ENCODE assay signal across 12 cellular contexts in the genomic region with DNA sequence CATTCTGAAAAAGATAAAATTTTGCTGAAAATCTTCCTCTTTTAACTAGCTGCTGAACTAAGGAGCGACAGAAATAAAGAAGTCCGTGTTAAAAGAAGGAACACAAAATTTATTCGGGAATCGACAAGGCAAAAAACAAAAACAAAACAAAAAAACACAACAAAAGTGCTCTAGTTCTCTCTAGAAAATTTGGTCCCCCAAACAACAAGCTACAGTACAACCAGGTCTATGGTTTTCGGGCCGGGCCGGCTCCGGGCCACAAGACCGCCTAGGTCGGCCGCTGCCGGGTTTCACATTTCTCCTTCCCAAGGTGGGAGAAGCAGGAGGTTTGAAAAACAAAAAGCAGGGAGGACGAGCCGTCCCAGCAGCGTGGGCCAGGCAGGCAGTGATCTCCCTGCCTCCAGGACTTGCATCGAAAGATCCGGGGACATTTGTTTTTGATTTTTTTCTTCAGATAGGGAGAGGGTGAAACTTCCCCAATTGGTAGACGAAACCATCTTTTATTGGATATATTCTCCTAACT. TPM values are rescaled to one million over a fixed set of nuclear protein-coding genes. Genes with fewer than 3 reads are reported as not detected.
A peak's percentile ranks its signal among the peaks of the same experiment; 100 is the strongest.
DNase-seq lines count a peak whose midpoint lies in the region; ATAC-seq and TF ChIP-seq lines count a peak whose summit lies in the region.
"Had no signal": no experiment of that assay in that cellular context is flagged by ENCODE, and none has a peak within 500 bp of the region (broad histone marks: within the 10 kb centered on the region; RNA-seq: fewer than 3 reads in every experiment).

No MANE protein-coding gene starts in this region.

- WGBS in spleen, 5 donors: 8 to 14% (median 10%) methylated on average over 18 of the region's 18 CpGs

- TF ChIP-seq POLR2A in spleen (IDR thresholded peaks at IDR 0.05): no peak

- DNase-seq in activated CD8-positive, alpha-beta T cell treated with anti-CD3 and anti-CD28 coated beads, Interleukin-2, amount 10 ng/mL, durations not matched to agents 7 days and 5 days: no peak
- DNase-seq in activated CD8-positive, alpha-beta T cell treated with anti-CD3 and anti-CD28 coated beads for 36 hours: no peak
- no peak for DNase-seq in activated T-cell treated with anti-CD3 and anti-CD28 coated beads, Interleukin-2, amount 50 U/mL, for 72 hours
- DNase-seq in spleen: peak; percentile 59
- DNase-seq: effector CD8-positive, alpha-beta T cell; NCI-H1436 had no signal

- H3K4me3 Mint-ChIP-seq in activated CD8-positive, alpha-beta T cell treated with anti-CD3 and anti-CD28 coated beads, Interleukin-2, amount 10 ng/mL, durations not matched to agents 7 days and 5 days: peak overlapping the region; percentile 25
- no peak overlapping the region for H3K4me3 Mint-ChIP-seq in activated CD8-positive, alpha-beta T cell treated with anti-CD3 and anti-CD28 coated beads for 36 hours
- peak overlapping the region; percentile 89 to 93 for H3K4me3 Mint-ChIP-seq in activated T-cell treated with anti-CD3 and anti-CD28 coated beads, Interleukin-2, amount 50 U/mL, for 72 hours

- H3K9ac ChIP-seq in iPS-18a (ENCODE audit: low read length): no peak overlapping the region

- H3K9me3 Mint-ChIP-seq in activated CD8-positive, alpha-beta T cell treated with anti-CD3 and anti-CD28 coated beads, Interleukin-2, amount 10 ng/mL, durations not matched to agents 7 days and 5 days (ENCODE audit: insufficient read depth): no peaks in the 10 kb centered on the region
- H3K9me3 Mint-ChIP-seq in activated CD8-positive, alpha-beta T cell treated with anti-CD3 and anti-CD28 coated beads for 36 hours: no peaks in the 10 kb centered on the region
- no peaks in the 10 kb centered on the region for H3K9me3 Mint-ChIP-seq in activated T-cell treated with anti-CD3 and anti-CD28 coated beads, Interleukin-2, amount 50 U/mL, for 72 hours
- H3K9me3 Mint-ChIP-seq: activated naive CD4-positive, alpha-beta T cell treated with anti-CD3 and anti-CD28 coated beads, Interleukin-2, amount 50 U/mL, for 72 hours had no signal

- peaks cover 28% of the 10 kb centered on the region for H3K4me1 Mint-ChIP-seq in activated CD8-positive, alpha-beta T cell treated with anti-CD3 and anti-CD28 coated beads, Interleukin-2, amount 10 ng/mL, durations not matched to agents 7 days and 5 days (ENCODE audit: low read depth)
- peaks cover 28% of the 10 kb centered on the region for H3K4me1 Mint-ChIP-seq in activated CD8-positive, alpha-beta T cell treated with anti-CD3 and anti-CD28 coated beads for 36 hours (ENCODE audit: low read depth)
- H3K4me1 Mint-ChIP-seq in activated T-cell treated with anti-CD3 and anti-CD28 coated beads, Interleukin-2, amount 50 U/mL, for 72 hours (ENCODE audit: low read depth): peaks cover 38% of the 10 kb centered on the region

- H3K27me3 ChIP-seq in iPS-18a (ENCODE audit: control insufficient read depth, insufficient read depth, low read length): peaks cover 100% of the 10 kb centered on the region
- peaks cover 31 to 100% (median 99%) of the 10 kb centered on the region in 7 donors for H3K27me3 ChIP-seq in spleen (replicated peaks in 1 of 7)

- POLR2A ChIA-PET in activated CD8-positive, alpha-beta T cell treated with anti-CD3 and anti-CD28 coated beads, Interleukin-2, amount 10 ng/mL, durations not matched to agents 7 days and 5 days (lab: Charles Lee): no interaction called here
- POLR2A ChIA-PET in activated CD8-positive, alpha-beta T cell treated with anti-CD3 and anti-CD28 coated beads for 36 hours (lab: Charles Lee): interaction anchor here (0.7 kb wide), 1 partner anchor 473 kb away, joined by 3 read pairs; no protein-coding TSS in a partner anchor

- intact Hi-C loops in activated CD8-positive, alpha-beta T cell treated with anti-CD3 and anti-CD28 coated beads for 36 hours (cut with micrococcal nuclease): loop anchor here (5.0 to 10.0 kb wide), 2 partner anchors 383 to 1169 kb away; no protein-coding TSS in a partner anchor
- intact Hi-C loops in spleen (cut with DNase I; ENCODE audit: low total_unique reads): no loop called here

- H3K4me1 ChIP-seq in iPS-18a (ENCODE audit: control insufficient read depth, low read depth, low read length) (peaks cover 30% of the 10 kb centered on the region), spleen (peaks cover 25 to 66% (median 45%) of the 10 kb centered on the region in 6 donors)

- peak overlapping the region; percentile 30 for H3K27ac Mint-ChIP-seq in activated CD8-positive, alpha-beta T cell treated with anti-CD3 and anti-CD28 coated beads, Interleukin-2, amount 10 ng/mL, durations not matched to agents 7 days and 5 days
- H3K27ac Mint-ChIP-seq in activated CD8-positive, alpha-beta T cell treated with anti-CD3 and anti-CD28 coated beads for 36 hours: no peak overlapping the region
- H3K27ac Mint-ChIP-seq in activated T-cell treated with anti-CD3 and anti-CD28 coated beads, Interleukin-2, amount 50 U/mL, for 72 hours: peak overlapping the region; percentile 74
- H3K27ac Mint-ChIP-seq: activated naive CD4-positive, alpha-beta T cell treated with anti-CD3 and anti-CD28 coated beads, Interleukin-2, amount 50 U/mL, for 72 hours had no signal

- no peak for ATAC-seq in activated CD8-positive, alpha-beta T cell treated with anti-CD3 and anti-CD28 coated beads, Interleukin-2, amount 10 ng/mL, durations not matched to agents 7 days and 5 days
- no peak for ATAC-seq in activated CD8-positive, alpha-beta T cell treated with anti-CD3 and anti-CD28 coated beads for 36 hours
- ATAC-seq in activated T-cell treated with anti-CD3 and anti-CD28 coated beads, Interleukin-2, amount 50 U/mL, for 72 hours (replicated peaks in 1 of 2): no peak
- ATAC-seq in HG03469 (IDR thresholded peaks at IDR 0.05; ENCODE audit: unreplicated experiment) (no peak), HG02885 (IDR thresholded peaks at IDR 0.05; ENCODE audit: poor library complexity, unreplicated experiment) (no peak), GM18519 (IDR thresholded peaks at IDR 0.05; ENCODE audit: low FRiP score, unreplicated experiment) (no peak)

- H3K4me3 ChIP-seq in iPS-18a (ENCODE audit: low read length) (peak overlapping the region; percentile 43), spleen (peak overlapping the region in 1 of 8 donors; percentile 68)
- H3K4me3 ChIP-seq: thyroid gland had no signal

- TF ChIP-seq CTCF in activated CD8-positive, alpha-beta T cell treated with anti-CD3 and anti-CD28 coated beads for 36 hours (IDR thresholded peaks at IDR 0.05): no peak
- TF ChIP-seq CTCF in spleen (IDR thresholded peaks at IDR 0.05 in 8 of 11, conservative IDR thresholded peaks at IDR 0.05 in 3 of 11): no peak

- H3K9me3 ChIP-seq in iPS-18a (ENCODE audit: control insufficient read depth, low read depth, low read length) (no peaks in the 10 kb centered on the region), spleen (no peaks in the 10 kb centered on the region)
- H3K9me3 ChIP-seq: thyroid gland had no signal

- H3K36me3 ChIP-seq in iPS-18a (ENCODE audit: control insufficient read depth, low read depth, low read length): no peaks in the 10 kb centered on the region
- no peaks in the 10 kb centered on the region for H3K36me3 ChIP-seq in spleen
- H3K36me3 ChIP-seq: thyroid gland had no signal

- peaks cover 82% of the 10 kb centered on the region for H3K27me3 Mint-ChIP-seq in activated CD8-positive, alpha-beta T cell treated with anti-CD3 and anti-CD28 coated beads, Interleukin-2, amount 10 ng/mL, durations not matched to agents 7 days and 5 days (ENCODE audit: low read depth)
- peaks cover 78% of the 10 kb centered on the region for H3K27me3 Mint-ChIP-seq in activated CD8-positive, alpha-beta T cell treated with anti-CD3 and anti-CD28 coated beads for 36 hours
- H3K27me3 Mint-ChIP-seq in activated T-cell treated with anti-CD3 and anti-CD28 coated beads, Interleukin-2, amount 50 U/mL, for 72 hours (ENCODE audit: low read depth): peaks cover 86% of the 10 kb centered on the region

- H3K27ac ChIP-seq in iPS-18a (ENCODE audit: low read length) (no peak overlapping the region), spleen (no peak overlapping the region)
- H3K27ac ChIP-seq: thyroid gland had no signal

- peaks cover 4% of the 10 kb centered on the region for H3K36me3 Mint-ChIP-seq in activated CD8-positive, alpha-beta T cell treated with anti-CD3 and anti-CD28 coated beads, Interleukin-2, amount 10 ng/mL, durations not matched to agents 7 days and 5 days (ENCODE audit: low read depth)
- H3K36me3 Mint-ChIP-seq in activated CD8-positive, alpha-beta T cell treated with anti-CD3 and anti-CD28 coated beads for 36 hours (ENCODE audit: low read depth): no peaks in the 10 kb centered on the region
- H3K36me3 Mint-ChIP-seq in activated T-cell treated with anti-CD3 and anti-CD28 coated beads, Interleukin-2, amount 50 U/mL, for 72 hours (ENCODE audit: insufficient read depth in 2 of 2): peaks cover 3% of the 10 kb centered on the region in 2 donors

- CTCF ChIA-PET in activated CD8-positive, alpha-beta T cell treated with anti-CD3 and anti-CD28 coated beads, Interleukin-2, amount 10 ng/mL, durations not matched to agents 7 days and 5 days (lab: Charles Lee): interaction anchor here (1.0 to 2.6 kb wide), 2 partner anchors 9 to 29 kb away, joined by 5 to 18 read pairs; no protein-coding TSS in a partner anchor
- CTCF ChIA-PET in activated CD8-positive, alpha-beta T cell treated with anti-CD3 and anti-CD28 coated beads for 36 hours (lab: Charles Lee): interaction anchor here (1.4 to 9.5 kb wide), 3 partner anchors 11 to 385 kb away, joined by 5 to 87 read pairs (median 12); no protein-coding TSS in a partner anchor

RNA-seq across cellular contexts. Expression of a gene that starts 2.7 kb away (rescaled TPM):
- not detected for total RNA-seq in activated CD8-positive, alpha-beta T cell treated with anti-CD3 and anti-CD28 coated beads, Interleukin-2, amount 10 ng/mL, durations not matched to agents 7 days and 5 days
- not detected for total RNA-seq in activated CD8-positive, alpha-beta T cell treated with anti-CD3 and anti-CD28 coated beads for 36 hours
- under 1 TPM; 0.12 to 0.16 TPM for total RNA-seq in activated T-cell treated with anti-CD3 and anti-CD28 coated beads, Interleukin-2, amount 50 U/mL, for 72 hours
- not detected for total RNA-seq in spleen
- not detected for polyA plus RNA-seq in spleen
- total RNA-seq: activated naive CD4-positive, alpha-beta T cell treated with anti-CD3 and anti-CD28 coated beads, Interleukin-2, amount 50 U/mL, for 72 hours; thyroid gland had no signal

RNA-seq across cellular contexts. Expression of a gene that starts 2.8 kb away (rescaled TPM):
- not detected for total RNA-seq in activated CD8-positive, alpha-beta T cell treated with anti-CD3 and anti-CD28 coated beads, Interleukin-2, amount 10 ng/mL, durations not matched to agents 7 days and 5 days
- not detected for total RNA-seq in activated CD8-positive, alpha-beta T cell treated with anti-CD3 and anti-CD28 coated beads for 36 hours
- not detected for total RNA-seq in activated T-cell treated with anti-CD3 and anti-CD28 coated beads, Interleukin-2, amount 50 U/mL, for 72 hours
- not detected for total RNA-seq in spleen
- polyA plus RNA-seq in spleen: under 1 TPM in 1 of 3 donors, not detected in 2; 0.04 TPM
- total RNA-seq: activated naive CD4-positive, alpha-beta T cell treated with anti-CD3 and anti-CD28 coated beads, Interleukin-2, amount 50 U/mL, for 72 hours; thyroid gland had no signal
